ENCODE assay signal across 26 cellular contexts in genomic region chr11:22690891-22691290, GRCh38. TPM values are rescaled to one million over a fixed set of nuclear protein-coding genes. Genes with fewer than 3 reads are reported as not detected.
A peak's percentile ranks its signal among the peaks of the same experiment; 100 is the strongest.
DNase-seq lines count a peak whose midpoint lies in the region; ATAC-seq lines count a peak whose summit lies in the region.
"Had no signal": no experiment of that assay in that cellular context is flagged by ENCODE, and none has a peak within 500 bp of the region (broad histone marks: within the 10 kb centered on the region; RNA-seq: fewer than 3 reads in every experiment).

No MANE protein-coding gene starts in this region.

- peak; percentile 30 for DNase-seq in activated CD4-positive, alpha-beta T cell treated with anti-CD3 and anti-CD28 coated beads for 36 hours
- no peak for DNase-seq in activated CD4-positive, alpha-beta T cell treated with anti-CD3 and anti-CD28 coated beads, Interleukin-2, amount 50 U/mL, for 48 hours
- peak in 2 of 3 donors; percentile 31 to 54 for DNase-seq in CD4-positive, CD25-positive, alpha-beta regulatory T cell
- DNase-seq in mesenchymal stem cell: no peak
- no peak for DNase-seq in activated T-helper 2 cell treated with anti-CD3 and anti-CD28 coated beads, Interferon-gamma antibody, Interleukin-2, Interleukin-4, amounts not matched to agents 10 μg/mL and 5 μg/mL and 100 μg/mL, durations not matched to agents 14 hours and 24 hours and 36 hours (ENCODE audit: low spot score)
- no peak for DNase-seq in NCI-H748 treated with DMSO at 0.1 percent for 48 hours (lab: John Stamatoyannopoulos, UW)
- DNase-seq: 8988T; activated effector memory CD4-positive, alpha-beta T cell treated with anti-CD3 and anti-CD28 coated beads, Interleukin-2, amount 50 U/mL, for 16 hours; DMS79; glutamatergic neuron; H9; kidney glomerular epithelial cell; lower lobe of right lung; mucosa of descending colon; NCI-H187; NCI-H524 treated with DMSO at 0.1 percent for 48 hours; Peyer's patch; sigmoid colon; SJCRH30; stimulated activated CD4-positive, alpha-beta T cell treated with anti-CD3 and anti-CD28 coated beads, Interleukin-15, amount 100 ng/mL, for 24 hours had no signal

- no peaks in the 10 kb centered on the region for H3K9me3 Mint-ChIP-seq in activated CD4-positive, alpha-beta T cell treated with anti-CD3 and anti-CD28 coated beads for 36 hours (ENCODE audit: low read depth)
- H3K9me3 Mint-ChIP-seq in CD4-positive, CD25-positive, alpha-beta regulatory T cell: peaks cover 0 to 2% (median 0%) of the 10 kb centered on the region in 7 donors
- H3K9me3 Mint-ChIP-seq in activated naive CD4-positive, alpha-beta T cell treated with anti-CD3 and anti-CD28 coated beads, Interleukin-2, amount 50 U/mL, for 24 hours: no peaks in the 10 kb centered on the region
- H3K9me3 Mint-ChIP-seq in activated T-helper 2 cell treated with anti-CD3 and anti-CD28 coated beads, Interferon-gamma antibody, Interleukin-2, Interleukin-4, amounts not matched to agents 10 μg/mL and 5 μg/mL and 100 μg/mL, durations not matched to agents 14 hours and 24 hours and 36 hours: no peaks in the 10 kb centered on the region
- H3K9me3 Mint-ChIP-seq: H9 had no signal

- H2AFZ ChIP-seq in mesenchymal stem cell (ENCODE audit: low read depth, low read length): no peak overlapping the region

- H3K36me3 ChIP-seq in CD4-positive, CD25-positive, alpha-beta regulatory T cell (ENCODE audit: control insufficient read depth, insufficient read depth, low read length): no peaks in the 10 kb centered on the region
- H3K36me3 ChIP-seq in mesenchymal stem cell (ENCODE audit: control insufficient read depth in 1 of 2, insufficient read depth in 2 of 2, low read depth in 1 of 2, low read length in 2 of 2): no peaks in the 10 kb centered on the region
- H3K36me3 ChIP-seq: lower lobe of right lung, neutrophil, Peyer's patch, sigmoid colon, SJCRH30 had no signal

- H4K91ac ChIP-seq in mesenchymal stem cell (ENCODE audit: low read length): no peak overlapping the region

- peak overlapping the region; percentile 13 for H3K4me3 ChIP-seq in CD4-positive, CD25-positive, alpha-beta regulatory T cell (ENCODE audit: low read depth, low read length)
- no peak overlapping the region for H3K4me3 ChIP-seq in mesenchymal stem cell (ENCODE audit: insufficient read depth in 1 of 2, low read depth in 1 of 2, low read length in 2 of 2)
- H3K4me3 ChIP-seq: lower lobe of right lung, mucosa of descending colon, Peyer's patch, sigmoid colon, SJCRH30 had no signal

- H3K27ac Mint-ChIP-seq in activated CD4-positive, alpha-beta T cell treated with anti-CD3 and anti-CD28 coated beads for 36 hours: peak overlapping the region; percentile 61
- peak overlapping the region; percentile 29 to 61 (median 31) for H3K27ac Mint-ChIP-seq in CD4-positive, CD25-positive, alpha-beta regulatory T cell
- H3K27ac Mint-ChIP-seq in activated naive CD4-positive, alpha-beta T cell treated with anti-CD3 and anti-CD28 coated beads, Interleukin-2, amount 50 U/mL, for 24 hours: peak overlapping the region; percentile 53
- no peak overlapping the region for H3K27ac Mint-ChIP-seq in activated T-helper 2 cell treated with anti-CD3 and anti-CD28 coated beads, Interferon-gamma antibody, Interleukin-2, Interleukin-4, amounts not matched to agents 10 μg/mL and 5 μg/mL and 100 μg/mL, durations not matched to agents 14 hours and 24 hours and 36 hours
- H3K27ac Mint-ChIP-seq: progenitor cell of endocrine pancreas had no signal

- H3K4me1 Mint-ChIP-seq in activated CD4-positive, alpha-beta T cell treated with anti-CD3 and anti-CD28 coated beads for 36 hours: peaks cover 14% of the 10 kb centered on the region
- H3K4me1 Mint-ChIP-seq in CD4-positive, CD25-positive, alpha-beta regulatory T cell: peaks cover 0 to 9% (median 2%) of the 10 kb centered on the region in 4 donors
- peaks cover 26% of the 10 kb centered on the region for H3K4me1 Mint-ChIP-seq in activated naive CD4-positive, alpha-beta T cell treated with anti-CD3 and anti-CD28 coated beads, Interleukin-2, amount 50 U/mL, for 24 hours
- H3K4me1 Mint-ChIP-seq in activated T-helper 2 cell treated with anti-CD3 and anti-CD28 coated beads, Interferon-gamma antibody, Interleukin-2, Interleukin-4, amounts not matched to agents 10 μg/mL and 5 μg/mL and 100 μg/mL, durations not matched to agents 14 hours and 24 hours and 36 hours (ENCODE audit: low read depth): peaks cover 4% of the 10 kb centered on the region

- H3K27me3 ChIP-seq in CD4-positive, CD25-positive, alpha-beta regulatory T cell (ENCODE audit: control insufficient read depth, insufficient read depth, low read length): no peaks in the 10 kb centered on the region
- H3K27me3 ChIP-seq in mesenchymal stem cell (ENCODE audit: control insufficient read depth in 1 of 2, insufficient read depth in 1 of 2, low read length in 2 of 2): no peaks in the 10 kb centered on the region
- H3K27me3 ChIP-seq: Peyer's patch, sigmoid colon, SJCRH30 had no signal

- POLR2A ChIA-PET in activated CD4-positive, alpha-beta T cell treated with anti-CD3 and anti-CD28 coated beads for 36 hours (lab: Charles Lee): no interaction called here

- H3K27ac ChIP-seq in CD4-positive, CD25-positive, alpha-beta regulatory T cell (ENCODE audit: insufficient read depth, low read length, poor library complexity, severe bottlenecking): no peak overlapping the region
- peak overlapping the region; percentile 5 for H3K27ac ChIP-seq in mesenchymal stem cell (ENCODE audit: low read length, poor library complexity, severe bottlenecking)
- H3K27ac ChIP-seq: HL-60, lower lobe of right lung, neutrophil, Peyer's patch, sigmoid colon, SJCRH30 had no signal

- no peak overlapping the region for H2BK15ac ChIP-seq in mesenchymal stem cell (ENCODE audit: low read depth, poor library complexity, severe bottlenecking)

- H3K79me1 ChIP-seq in mesenchymal stem cell (replicated peaks; ENCODE audit: low read length, poor library complexity, severe bottlenecking): no peaks in the 10 kb centered on the region

- H3K4me2 ChIP-seq in mesenchymal stem cell (ENCODE audit: low read length, poor library complexity, severe bottlenecking): no peak overlapping the region

- no peak overlapping the region for H2AK5ac ChIP-seq in mesenchymal stem cell (ENCODE audit: low read length, severe bottlenecking)

- no peak overlapping the region for H2BK12ac ChIP-seq in mesenchymal stem cell (ENCODE audit: low read length in 2 of 2)

- intact Hi-C loops in activated CD4-positive, alpha-beta T cell treated with anti-CD3 and anti-CD28 coated beads for 36 hours (cut with DNase I, micrococcal nuclease): no loop called here
- intact Hi-C loops in activated T-helper 2 cell treated with anti-CD3 and anti-CD28 coated beads, Interferon-gamma antibody, Interleukin-2, Interleukin-4, amounts not matched to agents 10 μg/mL and 5 μg/mL and 100 μg/mL, durations not matched to agents 14 hours and 24 hours and 36 hours (cut with micrococcal nuclease): no loop called here

- H2BK120ac ChIP-seq in mesenchymal stem cell (ENCODE audit: low read depth, low read length): no peak overlapping the region

- no peak overlapping the region for H3K4ac ChIP-seq in mesenchymal stem cell (ENCODE audit: low read depth in 1 of 2, low read length in 2 of 2)

- H3K9ac ChIP-seq in mesenchymal stem cell (ENCODE audit: low read length): no peak overlapping the region

- H3K14ac ChIP-seq in mesenchymal stem cell (ENCODE audit: low read length in 2 of 2): no peak overlapping the region

- no peak overlapping the region for H4K8ac ChIP-seq in mesenchymal stem cell (ENCODE audit: low read length)

- 76% methylated on average over 4 of the region's 4 CpGs for WGBS in mesenchymal stem cell

- no peak overlapping the region for H3K23ac ChIP-seq in mesenchymal stem cell (ENCODE audit: low read length in 2 of 2)

- ATAC-seq in activated CD4-positive, alpha-beta T cell treated with anti-CD3 and anti-CD28 coated beads for 36 hours: peak; percentile 77
- peak; percentile 55 to 57 for ATAC-seq in CD4-positive, CD25-positive, alpha-beta regulatory T cell (ENCODE audit: low read depth in 2 of 2)
- ATAC-seq in HG03045 (IDR thresholded peaks at IDR 0.05; ENCODE audit: unreplicated experiment): no peak
- ATAC-seq: activated CD4-positive, CD25-positive, alpha-beta regulatory T cell treated with anti-CD3 and anti-CD28 coated beads, Interleukin-2, amount 50 U/mL, for 24 hours; lower lobe of right lung; mucosa of descending colon had no signal

- no peak overlapping the region for H3K18ac ChIP-seq in mesenchymal stem cell (ENCODE audit: low read depth in 1 of 2, low read length in 2 of 2)

- no peaks in the 10 kb centered on the region for H3K27me3 Mint-ChIP-seq in activated CD4-positive, alpha-beta T cell treated with anti-CD3 and anti-CD28 coated beads for 36 hours
- H3K27me3 Mint-ChIP-seq in CD4-positive, CD25-positive, alpha-beta regulatory T cell: no peaks in the 10 kb centered on the region
- no peaks in the 10 kb centered on the region for H3K27me3 Mint-ChIP-seq in activated naive CD4-positive, alpha-beta T cell treated with anti-CD3 and anti-CD28 coated beads, Interleukin-2, amount 50 U/mL, for 24 hours
- peaks cover 6% of the 10 kb centered on the region for H3K27me3 Mint-ChIP-seq in activated T-helper 2 cell treated with anti-CD3 and anti-CD28 coated beads, Interferon-gamma antibody, Interleukin-2, Interleukin-4, amounts not matched to agents 10 μg/mL and 5 μg/mL and 100 μg/mL, durations not matched to agents 14 hours and 24 hours and 36 hours (ENCODE audit: low read depth)
- H3K27me3 Mint-ChIP-seq: progenitor cell of endocrine pancreas had no signal

- H3K9me3 ChIP-seq in CD4-positive, CD25-positive, alpha-beta regulatory T cell (ENCODE audit: control insufficient read depth in 2 of 2, low read length in 2 of 2): no peaks in the 10 kb centered on the region
- no peaks in the 10 kb centered on the region for H3K9me3 ChIP-seq in mesenchymal stem cell (ENCODE audit: control insufficient read depth, low read length)
- H3K9me3 ChIP-seq: lower lobe of right lung, mucosa of descending colon, neutrophil, Peyer's patch, sigmoid colon, SJCRH30 had no signal

- H2BK5ac ChIP-seq in mesenchymal stem cell (ENCODE audit: low read depth, low read length, poor library complexity, severe bottlenecking): no peak overlapping the region

- CTCF ChIA-PET in activated CD4-positive, alpha-beta T cell treated with anti-CD3 and anti-CD28 coated beads for 36 hours (lab: Charles Lee): interaction anchor here (1.2 to 2.1 kb wide), 4 partner anchors 11 to 43 kb away, joined by 3 to 5 read pairs (median 3); no protein-coding TSS in a partner anchor

- H3K4me3 Mint-ChIP-seq in activated CD4-positive, alpha-beta T cell treated with anti-CD3 and anti-CD28 coated beads for 36 hours: peak overlapping the region; percentile 33
- peak overlapping the region in 3 of 4 donors; percentile 9 to 67 (median 63) for H3K4me3 Mint-ChIP-seq in CD4-positive, CD25-positive, alpha-beta regulatory T cell
- peak overlapping the region; percentile 60 for H3K4me3 Mint-ChIP-seq in activated naive CD4-positive, alpha-beta T cell treated with anti-CD3 and anti-CD28 coated beads, Interleukin-2, amount 50 U/mL, for 24 hours
- no peak overlapping the region for H3K4me3 Mint-ChIP-seq in activated T-helper 2 cell treated with anti-CD3 and anti-CD28 coated beads, Interferon-gamma antibody, Interleukin-2, Interleukin-4, amounts not matched to agents 10 μg/mL and 5 μg/mL and 100 μg/mL, durations not matched to agents 14 hours and 24 hours and 36 hours (ENCODE audit: low read depth)
- H3K4me3 Mint-ChIP-seq: H9 had no signal

- H3K4me1 ChIP-seq in CD4-positive, CD25-positive, alpha-beta regulatory T cell (ENCODE audit: control insufficient read depth, insufficient read depth, low read length, poor library complexity, severe bottlenecking): no peaks in the 10 kb centered on the region
- H3K4me1 ChIP-seq in mesenchymal stem cell (ENCODE audit: control insufficient read depth, insufficient read depth, low read depth, low read length): no peaks in the 10 kb centered on the region
- H3K4me1 ChIP-seq: lower lobe of right lung, Peyer's patch, sigmoid colon had no signal

- H3K36me3 Mint-ChIP-seq in activated CD4-positive, alpha-beta T cell treated with anti-CD3 and anti-CD28 coated beads for 36 hours (ENCODE audit: low read depth): no peaks in the 10 kb centered on the region
- no peaks in the 10 kb centered on the region for H3K36me3 Mint-ChIP-seq in CD4-positive, CD25-positive, alpha-beta regulatory T cell
- no peaks in the 10 kb centered on the region for H3K36me3 Mint-ChIP-seq in activated naive CD4-positive, alpha-beta T cell treated with anti-CD3 and anti-CD28 coated beads, Interleukin-2, amount 50 U/mL, for 24 hours
- no peaks in the 10 kb centered on the region for H3K36me3 Mint-ChIP-seq in activated T-helper 2 cell treated with anti-CD3 and anti-CD28 coated beads, Interferon-gamma antibody, Interleukin-2, Interleukin-4, amounts not matched to agents 10 μg/mL and 5 μg/mL and 100 μg/mL, durations not matched to agents 14 hours and 24 hours and 36 hours (ENCODE audit: low read depth)

RNA-seq across cellular contexts. Expression of gene GAS2, which starts 24.5 kb away (rescaled TPM):
- 1 to 10 TPM; 1.3 to 1.4 TPM for total RNA-seq in activated CD4-positive, alpha-beta T cell treated with anti-CD3 and anti-CD28 coated beads for 36 hours
- 1.0 TPM for total RNA-seq in CD4-positive, CD25-positive, alpha-beta regulatory T cell
- 1 to 10 TPM; 3.2 to 4.7 (median 3.9) TPM for polyA plus RNA-seq in CD4-positive, CD25-positive, alpha-beta regulatory T cell
- polyA plus RNA-seq in mesenchymal stem cell (2013, experiment 1 of 2): 0.99 TPM
- polyA plus RNA-seq in mesenchymal stem cell (2013, experiment 2 of 2): 0.67 TPM
- 0.80 and 1.5 TPM in 2 replicates for total RNA-seq in activated T-helper 2 cell treated with anti-CD3 and anti-CD28 coated beads, Interferon-gamma antibody, Interleukin-2, Interleukin-4, amounts not matched to agents 10 μg/mL and 5 μg/mL and 100 μg/mL, durations not matched to agents 14 hours and 24 hours and 36 hours

Comparison
In these comparisons a context has a peak if more than half of its experiments do, and no peak if none do; other contexts are left out.
1. DNase-seq: peak in activated CD4-positive, alpha-beta T cell treated with anti-CD3 and anti-CD28 coated beads for 36 hours (single experiment) and CD4-positive, CD25-positive, alpha-beta regulatory T cell (2 of 3); none in activated CD4-positive, alpha-beta T cell treated with anti-CD3 and anti-CD28 coated beads, Interleukin-2, amount 50 U/mL, for 48 hours (0 of 2), mesenchymal stem cell (single experiment), activated T-helper 2 cell treated with anti-CD3 and anti-CD28 coated beads, Interferon-gamma antibody, Interleukin-2, Interleukin-4, amounts not matched to agents 10 μg/mL and 5 μg/mL and 100 μg/mL, durations not matched to agents 14 hours and 24 hours and 36 hours (single experiment) and NCI-H748 treated with DMSO at 0.1 percent for 48 hours (single experiment).